In genomic region chr7:106344206-106344605, GRCh38 we compare ENCODE assay signal across 24 cellular contexts. TPM values are rescaled to one million over a fixed set of nuclear protein-coding genes. Genes with fewer than 3 reads are reported as not detected.
DNase-seq lines count a peak whose midpoint lies in the region; ATAC-seq, FAIRE-seq and TF ChIP-seq lines count a peak whose summit lies in the region.
"Had no signal": no experiment of that assay in that cellular context is flagged by ENCODE, and none has a peak within 500 bp of the region (broad histone marks: within the 10 kb centered on the region; RNA-seq: fewer than 3 reads in every experiment).

No MANE protein-coding gene starts in this region.

- H3K4me2 ChIP-seq in PC-9 (peak overlapping the region; percentile 72; the same call in 1 of the 2 replicates), endothelial cell of umbilical vein (ENCODE audit: insufficient read depth, low read length) (no peak overlapping the region)

- H3K4me1 ChIP-seq in heart right ventricle (peaks cover 0 to 33% (median 0%) of the 10 kb centered on the region in 9 donors), right atrium auricular region (no peaks in the 10 kb centered on the region), PC-9 (replicated peaks; ENCODE audit: insufficient read depth) (peaks cover 38% of the 10 kb centered on the region), endothelial cell of umbilical vein (ENCODE audit: control insufficient read depth, extremely low read depth, insufficient read depth, low read length) (peaks cover 25% of the 10 kb centered on the region), upper lobe of left lung (peaks cover 0 to 2% (median 0%) of the 10 kb centered on the region in 4 donors), prostate gland (replicated peaks) (no peaks in the 10 kb centered on the region)
- H3K4me1 ChIP-seq: Peyer's patch, uterus had no signal

- H3F3A ChIP-seq in PC-9 (ENCODE audit: insufficient read depth, low read depth) = peaks cover 31% of the 10 kb centered on the region

- no peaks in the 10 kb centered on the region for H3K4me1 Mint-ChIP-seq in chondrocyte (ENCODE audit: low read depth)
- H3K4me1 Mint-ChIP-seq: brain, endodermal cell had no signal

- H3K27ac ChIP-seq in heart right ventricle (peak overlapping the region in 6 of 10 donors; percentile 13 to 92 (median 38)), right atrium auricular region (no peak overlapping the region), PC-9 (peak overlapping the region; percentile 98), endothelial cell of umbilical vein (ENCODE audit: insufficient read depth, low read depth, low read length) (peak overlapping the region; percentile 84), upper lobe of left lung (peak overlapping the region; percentile 72 to 77 (median 72)), prostate gland (no peak overlapping the region)
- H3K27ac ChIP-seq: uterus, VCaP had no signal

- no peak overlapping the region for H3K4me3 Mint-ChIP-seq in chondrocyte (ENCODE audit: unreplicated experiment)
- H3K4me3 Mint-ChIP-seq: brain; CD8-positive, alpha-beta T cell; endodermal cell had no signal

- peaks cover 35% of the 10 kb centered on the region for H3K9me3 Mint-ChIP-seq in chondrocyte (ENCODE audit: low read depth)

- H3K9ac ChIP-seq in endothelial cell of umbilical vein (replicated peaks; ENCODE audit: extremely low read depth, insufficient read depth, low read length) = no peak overlapping the region

- no peak overlapping the region for H2AFZ ChIP-seq in PC-9
- peak overlapping the region; percentile 5 for H2AFZ ChIP-seq in endothelial cell of umbilical vein (ENCODE audit: low read depth, low read length)

- no peaks in the 10 kb centered on the region for H3K9me1 ChIP-seq in endothelial cell of umbilical vein (replicated peaks; ENCODE audit: control insufficient read depth, extremely low read depth, insufficient read depth, low read length)

- peak in 1 of 9 donors; percentile 6 for TF ChIP-seq CTCF in heart right ventricle (IDR thresholded peaks at IDR 0.05)
- no peak for TF ChIP-seq CTCF in right atrium auricular region (IDR thresholded peaks at IDR 0.05)
- TF ChIP-seq CTCF in PC-9 (conservative IDR thresholded peaks at IDR 0.05) = no peak
- TF ChIP-seq CTCF in endothelial cell of umbilical vein (IDR thresholded peaks at IDR 0.05; ENCODE audit: extremely low read depth in 1 of 2, insufficient read depth in 1 of 2, low read depth in 1 of 2, low read length in 2 of 2) = no peak
- TF ChIP-seq CTCF in upper lobe of left lung (IDR thresholded peaks at IDR 0.05) = no peak
- TF ChIP-seq CTCF in prostate gland (IDR thresholded peaks at IDR 0.05) = no peak
- no peak for TF ChIP-seq CTCF in chondrocyte (IDR thresholded peaks at IDR 0.05)

- intact Hi-C loops in heart right ventricle (cut with DNase I) (no loop called here), PC-9 (cut with micrococcal nuclease; ENCODE audit: unreplicated experiment) (loop anchor here (10.0 kb wide), 1 partner anchor 431 kb away; no protein-coding TSS in a partner anchor), endothelial cell of umbilical vein (cut with micrococcal nuclease) (no loop called here), prostate gland (cut with DNase I) (no loop called here)

- no peaks in the 10 kb centered on the region for H3K27me3 Mint-ChIP-seq in chondrocyte (ENCODE audit: low read depth)

- ATAC-seq in heart right ventricle = no peak
- ATAC-seq in upper lobe of left lung (ENCODE audit: low FRiP score in 2 of 2) = no peak
- ATAC-seq: CD8-positive, alpha-beta T cell had no signal

- no peak overlapping the region for H3K4me3 ChIP-seq in heart right ventricle
- H3K4me3 ChIP-seq in right atrium auricular region = no peak overlapping the region
- H3K4me3 ChIP-seq in PC-9 = no peak overlapping the region
- no peak overlapping the region for H3K4me3 ChIP-seq in endothelial cell of umbilical vein (replicated peaks in 1 of 3; ENCODE audit: insufficient read depth in 1 of 3, low read depth in 1 of 3, low read length in 3 of 3)
- H3K4me3 ChIP-seq in upper lobe of left lung = no peak overlapping the region
- no peak overlapping the region for H3K4me3 ChIP-seq in prostate gland
- H3K4me3 ChIP-seq: Peyer's patch, uterus had no signal

- H3K9me2 ChIP-seq in PC-9 (ENCODE audit: insufficient read depth) = no peaks in the 10 kb centered on the region

- CTCF ChIA-PET in PC-9 (lab: Charles Lee) = no interaction called here
- CTCF ChIA-PET in endothelial cell of umbilical vein (lab: Charles Lee) = interaction anchor here (1.2 to 1.5 kb wide), 3 partner anchors 11 to 118 kb away, joined by 3 to 4 read pairs (median 3); no protein-coding TSS in a partner anchor

- dilution Hi-C loops in endothelial cell of umbilical vein (cut with MboI; ENCODE audit: extremely low pct_ligation_motif_present, low sequenced_read_pairs) = no loop called here

- DNase-seq in heart right ventricle = no peak
- no peak for DNase-seq in right atrium auricular region (ENCODE audit: low spot score)
- no peak for DNase-seq in PC-9
- no peak for DNase-seq in endothelial cell of umbilical vein (ENCODE audit: low read depth, low spot score)
- DNase-seq in upper lobe of left lung = no peak
- DNase-seq in prostate gland (ENCODE audit: low spot score) = no peak
- DNase-seq in chondrocyte (ENCODE audit: low spot score) = no peak
- DNase-seq: activated T-cell treated with anti-CD3 and anti-CD28 coated beads for 4 hours; CD8-positive, alpha-beta T cell; DMS53; endodermal cell; GDM1; NCI-H1417; NCI-H2107; NCI-H446 treated with DMSO at 0.1 percent for 48 hours; occipital lobe; Peyer's patch; retina; stimulated activated CD4-positive, alpha-beta T cell treated with anti-CD3 and anti-CD28 coated beads, Interleukin-15, amount 100 ng/mL, for 24 hours; T-helper 2 cell; uterus had no signal

- H3K27ac Mint-ChIP-seq in chondrocyte (ENCODE audit: unreplicated experiment) = no peak overlapping the region
- H3K27ac Mint-ChIP-seq: brain; CD8-positive, alpha-beta T cell; endodermal cell had no signal

- peaks cover 7% of the 10 kb centered on the region for H3K36me3 Mint-ChIP-seq in chondrocyte (ENCODE audit: low read depth)
- H3K36me3 Mint-ChIP-seq: brain; CD8-positive, alpha-beta T cell had no signal

- peaks cover 0 to 44% (median 12%) of the 10 kb centered on the region in 11 donors for H3K9me3 ChIP-seq in heart right ventricle
- H3K9me3 ChIP-seq in right atrium auricular region = peaks cover 0 to 24% of the 10 kb centered on the region in 2 donors
- peaks cover 48% of the 10 kb centered on the region for H3K9me3 ChIP-seq in PC-9 (ENCODE audit: insufficient read depth, low read depth)
- H3K9me3 ChIP-seq in endothelial cell of umbilical vein (replicated peaks; ENCODE audit: control insufficient read depth, insufficient read depth, low read length) = no peaks in the 10 kb centered on the region
- H3K9me3 ChIP-seq in upper lobe of left lung = peaks cover 0 to 22% (median 7%) of the 10 kb centered on the region in 4 donors
- no peaks in the 10 kb centered on the region for H3K9me3 ChIP-seq in prostate gland
- H3K9me3 ChIP-seq: uterus had no signal

- FAIRE-seq in endothelial cell of umbilical vein (lab: Jason Lieb, UNC) = no peak
- FAIRE-seq: keratinocyte had no signal

- TF ChIP-seq POLR2A in endothelial cell of umbilical vein (IDR thresholded peaks at IDR 0.05; ENCODE audit: low read depth, low read length) = no peak
- TF ChIP-seq POLR2A in upper lobe of left lung (IDR thresholded peaks at IDR 0.05) = no peak
- no peak for TF ChIP-seq POLR2A in prostate gland (IDR thresholded peaks at IDR 0.05)

- H4K20me1 ChIP-seq in PC-9 (ENCODE audit: insufficient read depth) = no peaks in the 10 kb centered on the region
- H4K20me1 ChIP-seq in endothelial cell of umbilical vein (replicated peaks; ENCODE audit: control insufficient read depth, extremely low read depth, insufficient read depth, low read length) = no peaks in the 10 kb centered on the region

- POLR2A ChIA-PET in PC-9 (lab: Charles Lee; ENCODE audit: unreplicated experiment) = interaction anchor here (0.6 kb wide), 1 partner anchor 255 kb away, joined by 3 read pairs; no protein-coding TSS in a partner anchor
- POLR2A ChIA-PET in endothelial cell of umbilical vein (lab: Charles Lee) = no interaction called here

- 75 to 77% methylated on average over 3 of the region's 3 CpGs for WGBS in heart right ventricle, 2 donors
- WGBS in upper lobe of left lung, 2 donors = 76 to 80% methylated on average over 3 of the region's 3 CpGs
- 86% methylated on average over 3 of the region's 3 CpGs for WGBS in prostate gland

- H3K79me2 ChIP-seq in PC-9 (ENCODE audit: low read depth) (no peaks in the 10 kb centered on the region; the same call in 1 of the 2 replicates), endothelial cell of umbilical vein (ENCODE audit: control insufficient read depth, insufficient read depth, low read length) (no peaks in the 10 kb centered on the region)

- no TSS peak for BruUV-seq in PC-9 (replicated peaks; lab: Mats Ljungman, UMichigan)
- TSS peak; percentile 72 for BruUV-seq in endothelial cell of umbilical vein (replicated peaks; lab: Mats Ljungman, UMichigan)

- H3K36me3 ChIP-seq in heart right ventricle = no peaks in the 10 kb centered on the region
- H3K36me3 ChIP-seq in right atrium auricular region = no peaks in the 10 kb centered on the region
- H3K36me3 ChIP-seq in PC-9 (ENCODE audit: low read depth) = peaks cover 13% of the 10 kb centered on the region; the same call in 1 of the 2 replicates
- H3K36me3 ChIP-seq in endothelial cell of umbilical vein (ENCODE audit: control insufficient read depth in 2 of 2, extremely low read depth in 1 of 2, insufficient read depth in 2 of 2, low read length in 2 of 2) = no peaks in the 10 kb centered on the region
- no peaks in the 10 kb centered on the region for H3K36me3 ChIP-seq in upper lobe of left lung
- no peaks in the 10 kb centered on the region for H3K36me3 ChIP-seq in prostate gland
- H3K36me3 ChIP-seq: Peyer's patch, uterus had no signal

- H3K27me3 ChIP-seq in heart right ventricle = no peaks in the 10 kb centered on the region
- no peaks in the 10 kb centered on the region for H3K27me3 ChIP-seq in right atrium auricular region
- H3K27me3 ChIP-seq in PC-9 (ENCODE audit: insufficient read depth, low read depth) = no peaks in the 10 kb centered on the region
- H3K27me3 ChIP-seq in endothelial cell of umbilical vein (ENCODE audit: control insufficient read depth in 2 of 2, insufficient read depth in 2 of 2, low read length in 2 of 2) = no peaks in the 10 kb centered on the region
- no peaks in the 10 kb centered on the region for H3K27me3 ChIP-seq in upper lobe of left lung
- no peaks in the 10 kb centered on the region for H3K27me3 ChIP-seq in prostate gland (replicated peaks; ENCODE audit: insufficient read depth)
- H3K27me3 ChIP-seq: Peyer's patch, uterus had no signal

- TF ChIP-seq EP300 in upper lobe of left lung (IDR thresholded peaks at IDR 0.05) = no peak

RNA-seq across cellular contexts. Expression of gene NAMPT, which starts 59.4 kb away (rescaled TPM):
- total RNA-seq in heart right ventricle = 100 to 1,000 TPM in 5 of 10 donors, 10 to 100 TPM in 5; 76.9 to 404 (median 100) TPM
- 10 to 100 TPM; 32.2 to 97.8 TPM for polyA plus RNA-seq in heart right ventricle
- total RNA-seq in right atrium auricular region = 100 to 1,000 TPM; 143 to 194 TPM
- 208 and 302 TPM in 2 replicates for total RNA-seq in PC-9 (2021)
- 113 and 133 TPM in 2 replicates for total RNA-seq in endothelial cell of umbilical vein
- 13.6 and 17.5 TPM in 2 replicates for polyA plus RNA-seq in endothelial cell of umbilical vein
- 30.4 and 30.6 TPM in 2 replicates for polyA plus RNA-seq in endothelial cell of umbilical vein (2011; cell fraction: cytosol; rRNA removed)
- 39.2 and 62.2 TPM in 2 replicates for polyA plus RNA-seq in endothelial cell of umbilical vein (2011; cell fraction: nucleus; rRNA removed)
- polyA plus RNA-seq in endothelial cell of umbilical vein (2012) = 145 and 151 TPM in 2 replicates
- polyA minus RNA-seq in endothelial cell of umbilical vein = 33.0 and 45.3 TPM in 2 replicates
- 46.0 TPM for polyA minus RNA-seq in endothelial cell of umbilical vein (2011; cell fraction: cytosol; rRNA and poly(A)+ RNA removed)
- polyA minus RNA-seq in endothelial cell of umbilical vein (2011; cell fraction: nucleus; rRNA and poly(A)+ RNA removed) = 152 and 226 TPM in 2 replicates
- 100 to 1,000 TPM; 129 to 326 (median 212) TPM for total RNA-seq in upper lobe of left lung
- 100 to 1,000 TPM; 108 to 284 TPM for total RNA-seq in prostate gland
- 24.2 to 30.4 TPM (median 27.5 TPM) in 3 replicates for total RNA-seq in chondrocyte

Comparison
In these comparisons a context has a peak if more than half of its experiments do, and no peak if none do; other contexts are left out.
1. H3K27ac ChIP-seq: peak in heart right ventricle (6 of 10), PC-9 (single experiment), endothelial cell of umbilical vein (single experiment) and upper lobe of left lung (4 of 4); none in right atrium auricular region (0 of 2) and prostate gland (0 of 2).